22 cellular contexts compared by ENCODE assay signal in the genomic region with DNA sequence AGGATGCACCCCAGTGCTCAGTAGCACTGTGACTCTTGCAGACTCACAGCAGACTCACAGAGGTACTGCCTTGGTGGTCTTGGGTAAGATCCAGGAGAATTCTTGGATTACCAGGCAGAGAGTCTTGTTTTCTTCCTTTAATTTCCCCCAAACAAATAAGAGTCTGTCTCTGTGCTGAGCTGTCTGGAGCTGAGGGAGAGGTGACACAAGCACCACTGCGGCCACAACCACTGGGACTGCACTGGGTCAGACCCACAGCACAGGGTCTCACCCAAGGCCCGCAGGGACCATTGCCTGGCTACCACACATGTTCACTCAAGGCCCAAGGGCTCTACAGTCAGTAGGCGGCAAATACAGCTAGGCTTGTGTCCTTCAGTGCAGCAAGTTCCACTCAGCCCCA.
"Had no signal": no experiment of that assay in that cellular context is flagged by ENCODE, and none has a peak within 500 bp of the region (broad histone marks: within the 10 kb centered on the region; RNA-seq: fewer than 3 reads in every experiment).

No MANE protein-coding gene starts in this region.

- H3K36me3 ChIP-seq: esophagus muscularis mucosa, gastroesophageal sphincter, heart left ventricle, left ventricle myocardium inferior, lower lobe of right lung had no signal

- H3K27ac ChIP-seq: coronary artery, dorsolateral prefrontal cortex, esophagus muscularis mucosa, foreskin keratinocyte, gastroesophageal sphincter, heart left ventricle, hepatocyte, left ventricle myocardium inferior, lower lobe of right lung had no signal

- DNase-seq: dermis blood vessel endothelial cell; dorsolateral prefrontal cortex; effector CD4-positive, alpha-beta T cell; effector memory CD4-positive, alpha-beta T cell; foreskin keratinocyte; hypothalamus; immature natural killer cell; islet precursor cell; kidney; kidney glomerular epithelial cell; left colon; left ventricle myocardium inferior; lower lobe of right lung; mesendoderm; midbrain; naive thymus-derived CD4-positive, alpha-beta T cell had no signal

- H3K9me3 ChIP-seq: esophagus muscularis mucosa, gastroesophageal sphincter, heart left ventricle, left ventricle myocardium inferior, lower lobe of right lung had no signal

- H3K4me2 ChIP-seq: hepatocyte had no signal

- H3K4me1 ChIP-seq: esophagus muscularis mucosa, gastroesophageal sphincter, heart left ventricle, left ventricle myocardium inferior, lower lobe of right lung had no signal

- H3K4me3 ChIP-seq: coronary artery, dorsolateral prefrontal cortex, esophagus muscularis mucosa, gastroesophageal sphincter, heart left ventricle, hepatocyte, left ventricle myocardium inferior, lower lobe of right lung had no signal

- H3K27me3 ChIP-seq: foreskin keratinocyte had no signal

- H2AFZ ChIP-seq: hepatocyte had no signal

- ATAC-seq: foreskin keratinocyte; gastroesophageal sphincter; heart left ventricle; left colon; left lobe of liver; lower lobe of right lung; naive thymus-derived CD4-positive, alpha-beta T cell had no signal
